Comparison of ENCODE assay signal across 27 cellular contexts in genomic region chr21:37182222-37182621, GRCh38.
"Had no signal": no experiment of that assay in that cellular context is flagged by ENCODE, and none has a peak within 500 bp of the region (broad histone marks: within the 10 kb centered on the region; RNA-seq: fewer than 3 reads in every experiment).

No MANE protein-coding gene starts in this region.

- H3K4me2 ChIP-seq: SK-N-SH had no signal

- H3K27me3 ChIP-seq: adrenal gland, breast epithelium, Peyer's patch, SJCRH30 had no signal

- H3K9me3 Mint-ChIP-seq: activated naive CD8-positive, alpha-beta T cell treated with anti-CD3 and anti-CD28 coated beads, Interleukin-2, amount 10 ng/mL, durations not matched to agents 7 days and 5 days had no signal

- H3K27ac Mint-ChIP-seq: activated CD4-positive, alpha-beta T cell treated with anti-CD3 and anti-CD28 coated beads for 36 hours; activated CD8-positive, alpha-beta T cell treated with anti-CD3 and anti-CD28 coated beads, Interleukin-2, amount 10 ng/mL, durations not matched to agents 7 days and 5 days; activated naive CD8-positive, alpha-beta T cell treated with anti-CD3 and anti-CD28 coated beads, Interleukin-2, amount 10 ng/mL, durations not matched to agents 7 days and 5 days had no signal

- H3K9ac ChIP-seq: SK-N-SH had no signal

- DNase-seq: activated CD4-positive, alpha-beta T cell treated with anti-CD3 and anti-CD28 coated beads for 36 hours; activated CD8-positive, alpha-beta memory T cell treated with anti-CD3 and anti-CD28 coated beads, Interleukin-2, amount 50 U/mL, for 48 hours; activated CD8-positive, alpha-beta T cell treated with anti-CD3 and anti-CD28 coated beads, Interleukin-2, amount 10 ng/mL, durations not matched to agents 7 days and 5 days; activated naive CD4-positive, alpha-beta T cell treated with anti-CD3 and anti-CD28 coated beads, Interleukin-2, amount 50 U/mL, for 16 hours; activated naive CD8-positive, alpha-beta T cell treated with anti-CD3 and anti-CD28 coated beads, Interleukin-2, amount 10 ng/mL, durations not matched to agents 7 days and 5 days; activated T-cell treated with anti-CD3 and anti-CD28 coated beads, Interleukin-2, amount 50 U/mL, for 1 hour; adrenal gland; anterior cingulate cortex; caudate nucleus; KG1; NCI-H1092 treated with DMSO at 0.1 percent for 48 hours; NCI-H1417 treated with DMSO at 0.1 percent for 48 hours; NCI-H1694; NCI-H2081 treated with DMSO at 0.1 percent for 48 hours; NCI-H446; NCI-H526; NCI-H774; NK-92 treated with Interleukin-12 subunit alpha and Interleukin-12 subunit beta, amount 100 ng/mL, for 24 hours; OCI-M1; Peyer's patch; Right ventricle myocardium superior; SJCRH30; SK-N-SH; T-helper 1 cell; WERI-Rb-1 had no signal

- H3K4me3 Mint-ChIP-seq: activated CD4-positive, alpha-beta T cell treated with anti-CD3 and anti-CD28 coated beads for 36 hours; activated CD8-positive, alpha-beta T cell treated with anti-CD3 and anti-CD28 coated beads, Interleukin-2, amount 10 ng/mL, durations not matched to agents 7 days and 5 days; activated naive CD8-positive, alpha-beta T cell treated with anti-CD3 and anti-CD28 coated beads, Interleukin-2, amount 10 ng/mL, durations not matched to agents 7 days and 5 days had no signal

- H3K36me3 ChIP-seq: breast epithelium had no signal

- H3K27ac ChIP-seq: adrenal gland, breast epithelium, Peyer's patch, RWPE1, SJCRH30, WERI-Rb-1 had no signal

- H3K4me1 ChIP-seq: adrenal gland, breast epithelium, Peyer's patch, SJCRH30 had no signal

- H3K9me3 ChIP-seq: adrenal gland, breast epithelium, Peyer's patch, SJCRH30, SK-N-SH had no signal

- H3K4me3 ChIP-seq: adrenal gland, breast epithelium, Peyer's patch, SJCRH30 had no signal

- H3K27me3 Mint-ChIP-seq: activated CD4-positive, alpha-beta T cell treated with anti-CD3 and anti-CD28 coated beads for 36 hours; activated naive CD8-positive, alpha-beta T cell treated with anti-CD3 and anti-CD28 coated beads, Interleukin-2, amount 10 ng/mL, durations not matched to agents 7 days and 5 days had no signal
